21 cellular contexts compared by ENCODE assay signal in the genomic region with DNA sequence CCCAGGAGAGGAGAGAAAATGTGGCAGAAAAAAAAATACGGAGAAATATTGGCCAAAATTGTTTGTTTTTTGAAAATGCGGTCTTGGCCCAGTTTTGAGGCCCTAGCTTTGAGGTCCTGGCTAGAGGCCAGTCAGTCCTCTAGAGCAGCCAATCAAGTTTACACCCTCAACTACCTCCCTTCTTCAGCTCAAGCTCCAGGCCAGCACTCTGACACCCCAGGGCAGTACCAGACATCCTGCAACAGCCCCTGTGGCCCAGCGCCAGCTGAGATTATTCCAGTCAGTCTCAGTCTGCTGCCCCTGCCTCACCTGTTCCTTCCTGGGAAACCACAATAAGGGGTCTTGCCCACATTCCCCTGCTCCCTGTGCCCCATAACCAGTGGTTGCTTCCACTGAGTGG.
A peak's percentile ranks its signal among the peaks of the same experiment; 100 is the strongest.
DNase-seq lines count a peak whose midpoint lies in the region; ATAC-seq lines count a peak whose summit lies in the region.
"Had no signal": no experiment of that assay in that cellular context is flagged by ENCODE, and none has a peak within 500 bp of the region (broad histone marks: within the 10 kb centered on the region; RNA-seq: fewer than 3 reads in every experiment).

No MANE protein-coding gene starts in this region.

- ATAC-seq in left lobe of liver: peak; percentile 31
- ATAC-seq: mucosa of descending colon had no signal

- H3K27ac ChIP-seq in cingulate gyrus (ENCODE audit: low read depth, low read length): peak overlapping the region; percentile 54
- H3K27ac ChIP-seq: A549, parathyroid adenoma, right lobe of liver, VCaP had no signal

- DNase-seq in NCI-H82 (lab: John Stamatoyannopoulos, UW) (peak; percentile 26), NCI-H82 treated with DMSO at 0.1 percent for 48 hours (lab: John Stamatoyannopoulos, UW; ENCODE audit: unreplicated experiment) (no peak), NCI-H446 treated with DMSO at 0.1 percent for 48 hours (lab: John Stamatoyannopoulos, UW) (peak; percentile 5), left lobe of liver (ENCODE audit: low spot score) (no peak), NCI-H2029 treated with DMSO at 0.1 percent for 48 hours (lab: John Stamatoyannopoulos, UW) (no peak), GF-D8 (lab: John Stamatoyannopoulos, UW) (no peak), mucosa of gallbladder (ENCODE audit: low spot score) (no peak)
- DNase-seq: activated CD4-positive, alpha-beta T cell treated with anti-CD3 and anti-CD28 coated beads, Interleukin-2, amount 10 ng/mL, durations not matched to agents 7 days and 5 days; COR-L47; HCEC 1CT; mucosa of descending colon; NCI-H1930; right lobe of liver; RPMI8226; stimulated activated CD4-positive, alpha-beta T cell treated with anti-CD3 and anti-CD28 coated beads, Interleukin-12 subunit alpha, Interleukin-12 subunit beta, amount 100 ng/mL, for 4 hours; stimulated activated CD4-positive, alpha-beta T cell treated with anti-CD3 and anti-CD28 coated beads, Interleukin-4, amount 100 ng/mL, for 4 hours; stimulated activated naive CD4-positive, alpha-beta T cell had no signal

Comparison
In these comparisons a context has a peak if more than half of its experiments do, and no peak if none do; other contexts are left out.
1. DNase-seq: peak in NCI-H82 (single experiment) and NCI-H446 treated with DMSO at 0.1 percent for 48 hours (single experiment); none in NCI-H82 treated with DMSO at 0.1 percent for 48 hours (single experiment), left lobe of liver (single experiment), NCI-H2029 treated with DMSO at 0.1 percent for 48 hours (single experiment), GF-D8 (single experiment) and mucosa of gallbladder (single experiment).